13 cellular contexts compared by ENCODE assay signal in genomic region chr3:58331593-58332152, GRCh38. TPM values are rescaled to one million over a fixed set of nuclear protein-coding genes. Genes with fewer than 3 reads are reported as not detected.
DNase-seq lines count a peak whose midpoint lies in the region; TF ChIP-seq lines count a peak whose summit lies in the region.
"Had no signal": no experiment of that assay in that cellular context is flagged by ENCODE, and none has a peak within 500 bp of the region (broad histone marks: within the 10 kb centered on the region; RNA-seq: fewer than 3 reads in every experiment).

No MANE protein-coding gene starts in this region.

- intact Hi-C loops in tibial artery (cut with DNase I; ENCODE audit: low total_unique reads), result loop anchor here (2.0 kb wide), 1 partner anchor 161 kb away; the partner anchor contains the start of gene KCTD6

- peak overlapping the region; percentile 50 to 90 (median 75) for H3K4me3 Mint-ChIP-seq in CD8-positive, alpha-beta memory T cell
- peak overlapping the region; percentile 74 for H3K4me3 Mint-ChIP-seq in activated naive CD8-positive, alpha-beta T cell
- H3K4me3 Mint-ChIP-seq in nephron, result peak overlapping the region; percentile 82 to 87 (median 84)

- peaks cover 34 to 43% (median 39%) of the 10 kb centered on the region in 3 donors for H3K4me1 Mint-ChIP-seq in CD8-positive, alpha-beta memory T cell
- peaks cover 37% of the 10 kb centered on the region for H3K4me1 Mint-ChIP-seq in activated naive CD8-positive, alpha-beta T cell (ENCODE audit: low read depth)
- peaks cover 38% of the 10 kb centered on the region for H3K4me1 Mint-ChIP-seq in nephron

- H3K36me3 ChIP-seq in CD8-positive, alpha-beta memory T cell (ENCODE audit: insufficient read depth, low read length), result no peaks in the 10 kb centered on the region
- H3K36me3 ChIP-seq in tibial artery (no peaks in the 10 kb centered on the region), H7 (replicated peaks; ENCODE audit: control insufficient read depth, insufficient read depth, low read length) (no peaks in the 10 kb centered on the region)

- POLR2A ChIA-PET in CD8-positive, alpha-beta memory T cell (lab: Charles Lee), result interaction anchor here (2.3 kb wide), 1 partner anchor 160 kb away, joined by 9 read pairs; the partner anchor contains the start of gene KCTD6

- no peaks in the 10 kb centered on the region for H3K27me3 ChIP-seq in CD8-positive, alpha-beta memory T cell (ENCODE audit: insufficient read depth, low read length, poor library complexity, severe bottlenecking)
- H3K27me3 ChIP-seq in HL-60 (ENCODE audit: insufficient read depth, poor library complexity, severe bottlenecking) (no peaks in the 10 kb centered on the region), tibial artery (no peaks in the 10 kb centered on the region), H7 (ENCODE audit: control insufficient read depth, insufficient read depth, low read length) (peaks cover 11% of the 10 kb centered on the region; the same call in 1 of the 2 replicates)
- H3K27me3 ChIP-seq: testis had no signal

- peaks cover 16% of the 10 kb centered on the region for H3K4me1 ChIP-seq in CD8-positive, alpha-beta memory T cell (ENCODE audit: insufficient read depth, low read length)
- H3K4me1 ChIP-seq in tibial artery, result peaks cover 0 to 37% (median 15%) of the 10 kb centered on the region in 4 donors

- no peak overlapping the region for H3K4me3 ChIP-seq in CD8-positive, alpha-beta memory T cell (ENCODE audit: low read length)
- H3K4me3 ChIP-seq in HL-60 (replicated peaks; ENCODE audit: insufficient read depth, low read length) (no peak overlapping the region; the same call in 1 of the 2 replicates), tibial artery (no peak overlapping the region), H7 (ENCODE audit: insufficient read depth, low read depth, low read length) (no peak overlapping the region)

- no peak for DNase-seq in CD8-positive, alpha-beta memory T cell
- DNase-seq in HL-60 (ENCODE audit: low read depth in 1 of 2, low spot score in 1 of 2), result no peak
- no peak for DNase-seq in tibial artery
- DNase-seq in MV-4-11 (lab: John Stamatoyannopoulos, UW), result no peak
- no peak for DNase-seq in GM20000 (ENCODE audit: low spot score)
- no peak for DNase-seq in H7
- DNase-seq: cortex of kidney, NCI-H1417, NCI-H524, SIG-M5, testis had no signal

- CTCF ChIA-PET in CD8-positive, alpha-beta memory T cell (lab: Charles Lee), result interaction anchor here (0.9 to 3.2 kb wide), 7 partner anchors 25 to 195 kb away, joined by 3 to 31 read pairs (median 3); partner anchors contain the start of genes HTD2, KCTD6 and RPP14

- H3K9me3 ChIP-seq in CD8-positive, alpha-beta memory T cell (ENCODE audit: low read length), result no peaks in the 10 kb centered on the region
- H3K9me3 ChIP-seq in tibial artery, result no peaks in the 10 kb centered on the region
- H3K9me3 ChIP-seq: testis had no signal

- no peaks in the 10 kb centered on the region for H3K27me3 Mint-ChIP-seq in CD8-positive, alpha-beta memory T cell
- no peaks in the 10 kb centered on the region for H3K27me3 Mint-ChIP-seq in activated naive CD8-positive, alpha-beta T cell
- H3K27me3 Mint-ChIP-seq in nephron (ENCODE audit: low read depth), result peaks cover 6% of the 10 kb centered on the region

- no peak overlapping the region for H3K27ac ChIP-seq in CD8-positive, alpha-beta memory T cell (ENCODE audit: low read depth, low read length)
- peak overlapping the region; percentile 92 for H3K27ac ChIP-seq in HL-60 (replicated peaks)
- peak overlapping the region in 1 of 2 donors; percentile 59 for H3K27ac ChIP-seq in tibial artery
- H3K27ac ChIP-seq: testis had no signal

- peaks cover 0 to 3% (median 0%) of the 10 kb centered on the region in 3 donors for H3K36me3 Mint-ChIP-seq in CD8-positive, alpha-beta memory T cell
- H3K36me3 Mint-ChIP-seq in activated naive CD8-positive, alpha-beta T cell, result peaks cover 7% of the 10 kb centered on the region
- H3K36me3 Mint-ChIP-seq in nephron (ENCODE audit: low read depth), result no peaks in the 10 kb centered on the region

- TF ChIP-seq CTCF in HL-60 (IDR thresholded peaks at IDR 0.05; ENCODE audit: insufficient read depth, low read length) (no peak), nephron (IDR thresholded peaks at IDR 0.05; ENCODE audit: unreplicated experiment in 3 of 3) (no peak), tibial artery (IDR thresholded peaks at IDR 0.05) (no peak), GM20000 (IDR thresholded peaks at IDR 0.05; ENCODE audit: extremely low read depth, missing control alignments) (no peak)

- no peaks in the 10 kb centered on the region for H3K9me3 Mint-ChIP-seq in CD8-positive, alpha-beta memory T cell
- H3K9me3 Mint-ChIP-seq in activated naive CD8-positive, alpha-beta T cell (ENCODE audit: low read depth), result no peaks in the 10 kb centered on the region
- no peaks in the 10 kb centered on the region for H3K9me3 Mint-ChIP-seq in nephron

- H3K27ac Mint-ChIP-seq in CD8-positive, alpha-beta memory T cell, result peak overlapping the region in 3 of 8 donors; percentile 29 to 57 (median 34)
- H3K27ac Mint-ChIP-seq in activated naive CD8-positive, alpha-beta T cell, result peak overlapping the region; percentile 87
- H3K27ac Mint-ChIP-seq in nephron, result peak overlapping the region in 2 of 3 experiments; percentile 16 to 59

RNA-seq across cellular contexts. Expression of gene PXK, which starts 1.0 kb away (rescaled TPM):
- 10 to 100 TPM; 24.8 to 27.2 TPM for total RNA-seq in CD8-positive, alpha-beta memory T cell
- polyA plus RNA-seq in CD8-positive, alpha-beta memory T cell, result 27.8 TPM
- total RNA-seq in H7 (2014; rRNA removed; shearing (Covaris generic)), result 12.9 and 14.0 TPM in 2 replicates

RNA-seq across cellular contexts. Expression of gene HTD2, which starts 25.4 kb away (rescaled TPM):
- total RNA-seq in CD8-positive, alpha-beta memory T cell, result 10 to 100 TPM; 12.4 to 14.6 TPM
- 29.6 TPM for polyA plus RNA-seq in CD8-positive, alpha-beta memory T cell
- total RNA-seq in H7 (2014; rRNA removed; shearing (Covaris generic)), result 12.3 and 18.2 TPM in 2 replicates

RNA-seq across cellular contexts. Expression of gene RPP14, which starts 25.6 kb away (rescaled TPM):
- 10 to 100 TPM; 22.7 to 24.5 TPM for total RNA-seq in CD8-positive, alpha-beta memory T cell
- polyA plus RNA-seq in CD8-positive, alpha-beta memory T cell, result 6.3 TPM
- total RNA-seq in H7 (2014; rRNA removed; shearing (Covaris generic)), result 13.0 and 22.0 TPM in 2 replicates
